8 cellular contexts compared by ENCODE assay signal in the genomic region with DNA sequence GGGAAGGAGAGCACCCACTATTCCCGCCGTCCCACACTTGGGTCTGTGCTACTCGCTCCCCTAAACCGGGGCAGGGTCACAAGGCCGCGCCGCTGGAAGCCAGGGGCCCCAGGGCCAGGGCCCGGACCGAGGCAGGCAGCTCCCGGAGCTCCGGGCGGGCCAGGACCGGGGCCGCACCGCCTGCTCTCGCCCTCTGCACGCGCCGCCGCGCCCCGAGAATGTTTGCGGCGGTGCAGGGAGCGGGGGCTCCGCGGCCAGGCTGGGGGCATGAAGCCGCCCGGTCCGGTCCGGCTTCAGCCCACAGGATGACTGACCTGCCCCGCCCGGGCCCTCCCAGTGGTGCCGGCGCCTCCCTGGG. TPM values are rescaled to one million over a fixed set of nuclear protein-coding genes. Genes with fewer than 3 reads are reported as not detected.
DNase-seq lines count a peak whose midpoint lies in the region; ATAC-seq and TF ChIP-seq lines count a peak whose summit lies in the region.

No MANE protein-coding gene starts in this region.

- H3K36me3 Mint-ChIP-seq in activated CD4-positive, alpha-beta T cell treated with anti-CD3 and anti-CD28 coated beads, Interleukin-2, amount 10 ng/mL, durations not matched to agents 7 days and 5 days (ENCODE audit: low read depth): no peaks in the 10 kb centered on the region
- H3K36me3 Mint-ChIP-seq in activated B cell treated with CpG ODN at 0.5 μM for 24 hours (ENCODE audit: low read depth) (no peaks in the 10 kb centered on the region), immature natural killer cell (peaks cover 0 to 3% (median 0%) of the 10 kb centered on the region in 3 donors)

- no peaks in the 10 kb centered on the region for H3K9me3 Mint-ChIP-seq in activated CD4-positive, alpha-beta T cell treated with anti-CD3 and anti-CD28 coated beads, Interleukin-2, amount 10 ng/mL, durations not matched to agents 7 days and 5 days
- H3K9me3 Mint-ChIP-seq in activated B cell treated with CpG ODN at 0.5 μM for 24 hours (no peaks in the 10 kb centered on the region), immature natural killer cell (peaks cover 0 to 5% (median 0%) of the 10 kb centered on the region in 6 donors)

- WGBS in thymus: 6% methylated on average over 35 of the region's 35 CpGs

- no peak overlapping the region for H3K27ac ChIP-seq in thymus (ENCODE audit: low read depth)

- intact Hi-C loops in activated B cell treated with CpG ODN at 0.5 μM for 24 hours (cut with micrococcal nuclease): no loop called here

- H3K27me3 ChIP-seq in thymus (ENCODE audit: control insufficient read depth, insufficient read depth): peaks cover 26% of the 10 kb centered on the region

- CTCF ChIA-PET in activated CD4-positive, alpha-beta T cell treated with anti-CD3 and anti-CD28 coated beads, Interleukin-2, amount 10 ng/mL, durations not matched to agents 7 days and 5 days (lab: Charles Lee): interaction anchor here (1.0 kb wide), 1 partner anchor 660 kb away, joined by 3 read pairs; no protein-coding TSS in a partner anchor
- CTCF ChIA-PET in activated B cell treated with CpG ODN at 0.5 μM for 24 hours (lab: Charles Lee): no interaction called here

- H3K4me1 ChIP-seq in thymus (ENCODE audit: control insufficient read depth, insufficient read depth, low read length): peaks cover 11% of the 10 kb centered on the region

- peak; percentile 10 for ATAC-seq in activated B cell treated with CpG ODN at 0.5 μM for 24 hours (ENCODE audit: low read depth)

- H3K36me3 ChIP-seq in thymus (ENCODE audit: control insufficient read depth, insufficient read depth): no peaks in the 10 kb centered on the region

- DNase-seq in activated CD4-positive, alpha-beta T cell treated with anti-CD3 and anti-CD28 coated beads, Interleukin-2, amount 10 ng/mL, durations not matched to agents 7 days and 5 days: no peak
- DNase-seq in activated CD4-positive, alpha-beta T cell treated with anti-CD3 and anti-CD28 coated beads, Interleukin-2, amount 50 U/mL, for 4 hours: no peak
- DNase-seq in activated B cell treated with CpG ODN at 0.5 μM for 24 hours: no peak
- DNase-seq in immature natural killer cell: no peak
- DNase-seq in GM19238 (ENCODE audit: insufficient read length, low spot score): no peak
- DNase-seq in stimulated activated naive CD4-positive, alpha-beta T cell (lab: John Stamatoyannopoulos, UW): no peak
- no peak for DNase-seq in DMS79 (lab: John Stamatoyannopoulos, UW)

- POLR2A ChIA-PET in activated CD4-positive, alpha-beta T cell treated with anti-CD3 and anti-CD28 coated beads, Interleukin-2, amount 10 ng/mL, durations not matched to agents 7 days and 5 days (lab: Charles Lee): interaction anchor here (0.6 kb wide), 1 partner anchor 40 kb away, joined by 3 read pairs; no protein-coding TSS in a partner anchor
- POLR2A ChIA-PET in activated B cell treated with CpG ODN at 0.5 μM for 24 hours (lab: Charles Lee): no interaction called here

- no peaks in the 10 kb centered on the region for H3K9me3 ChIP-seq in thymus (ENCODE audit: control insufficient read depth)

- H3K4me3 ChIP-seq in thymus (ENCODE audit: low read length): peak overlapping the region; percentile 46

- H3K27ac Mint-ChIP-seq in activated CD4-positive, alpha-beta T cell treated with anti-CD3 and anti-CD28 coated beads, Interleukin-2, amount 10 ng/mL, durations not matched to agents 7 days and 5 days: no peak overlapping the region
- no peak overlapping the region for H3K27ac Mint-ChIP-seq in activated B cell treated with CpG ODN at 0.5 μM for 24 hours
- H3K27ac Mint-ChIP-seq in immature natural killer cell: no peak overlapping the region

- peaks cover 8% of the 10 kb centered on the region for H3K4me1 Mint-ChIP-seq in activated CD4-positive, alpha-beta T cell treated with anti-CD3 and anti-CD28 coated beads, Interleukin-2, amount 10 ng/mL, durations not matched to agents 7 days and 5 days
- H3K4me1 Mint-ChIP-seq in activated B cell treated with CpG ODN at 0.5 μM for 24 hours (peaks cover 6% of the 10 kb centered on the region), immature natural killer cell (peaks cover 8% of the 10 kb centered on the region in 2 donors)

- peaks cover 49% of the 10 kb centered on the region for H3K27me3 Mint-ChIP-seq in activated CD4-positive, alpha-beta T cell treated with anti-CD3 and anti-CD28 coated beads, Interleukin-2, amount 10 ng/mL, durations not matched to agents 7 days and 5 days
- H3K27me3 Mint-ChIP-seq in activated B cell treated with CpG ODN at 0.5 μM for 24 hours (peaks cover 43% of the 10 kb centered on the region), immature natural killer cell (ENCODE audit: low read depth in 3 of 3) (peaks cover 16 to 21% (median 17%) of the 10 kb centered on the region in 3 donors)

- H3K4me3 Mint-ChIP-seq in activated CD4-positive, alpha-beta T cell treated with anti-CD3 and anti-CD28 coated beads, Interleukin-2, amount 10 ng/mL, durations not matched to agents 7 days and 5 days: peak overlapping the region; percentile 79
- peak overlapping the region; percentile 79 for H3K4me3 Mint-ChIP-seq in activated B cell treated with CpG ODN at 0.5 μM for 24 hours
- H3K4me3 Mint-ChIP-seq in immature natural killer cell: peak overlapping the region in 4 of 5 donors; percentile 57 to 68 (median 66)

- TF ChIP-seq CTCF in activated B cell treated with CpG ODN at 0.5 μM for 24 hours (IDR thresholded peaks at IDR 0.05): no peak

RNA-seq across cellular contexts. Expression of gene CTSV, which starts 0.4 kb away (rescaled TPM):
- total RNA-seq in activated CD4-positive, alpha-beta T cell treated with anti-CD3 and anti-CD28 coated beads, Interleukin-2, amount 10 ng/mL, durations not matched to agents 7 days and 5 days: under 1 TPM; 0.46 to 0.79 TPM
- not detected in 2 replicates for total RNA-seq in activated B cell treated with CpG ODN at 0.5 μM for 24 hours
- polyA plus RNA-seq in immature natural killer cell: under 1 TPM in 1 of 3 donors, not detected in 2; 0.26 TPM
- polyA plus RNA-seq in thymus: 1,344 TPM
